ENCODE assay signal across 8 cellular contexts in genomic region chr17:31096106-31096436, GRCh38. TPM values are rescaled to one million over a fixed set of nuclear protein-coding genes. Genes with fewer than 3 reads are reported as not detected.
DNase-seq lines count a peak whose midpoint lies in the region; ATAC-seq, FAIRE-seq and TF ChIP-seq lines count a peak whose summit lies in the region.

No MANE protein-coding gene starts in this region.

- ATAC-seq in RWPE2 (ENCODE audit: low read depth) (no peak), GM19467 (IDR thresholded peaks at IDR 0.05; ENCODE audit: unreplicated experiment) (no peak), GM19452 (IDR thresholded peaks at IDR 0.05; ENCODE audit: unreplicated experiment) (no peak)

- FAIRE-seq in GM18507 (lab: Jason Lieb, UNC) = peak; percentile 42

- TF ChIP-seq CTCF in RWPE2 (IDR thresholded peaks at IDR 0.05; ENCODE audit: poor library complexity, severe bottlenecking) (no peak), fibroblast of lung (conservative IDR thresholded peaks at IDR 0.05 in 1 of 2, IDR thresholded peaks at IDR 0.05 in 1 of 2; ENCODE audit: low read depth in 1 of 2, low read length in 2 of 2) (no peak), sigmoid colon (IDR thresholded peaks at IDR 0.05) (no peak)

- H3K36me3 ChIP-seq in RWPE2 (ENCODE audit: low read depth) = no peaks in the 10 kb centered on the region; the same call in 1 of the 2 replicates
- H3K36me3 ChIP-seq in fibroblast of lung (ENCODE audit: control insufficient read depth, insufficient read depth, low read length) = no peaks in the 10 kb centered on the region
- no peaks in the 10 kb centered on the region for H3K36me3 ChIP-seq in sigmoid colon

- intact Hi-C loops in sigmoid colon (cut with DNase I) = no loop called here

- DNase-seq in GM18507 (ENCODE audit: extremely low spot score, insufficient read length, low read depth) = no peak
- DNase-seq in RWPE2 (ENCODE audit: low spot score) = no peak
- DNase-seq in fibroblast of lung (ENCODE audit: low read depth in 2 of 2) = peak in 1 of 2 donors; percentile 35
- no peak for DNase-seq in sigmoid colon
- no peak for DNase-seq in NCI-H510A (lab: John Stamatoyannopoulos, UW)
- DNase-seq in GM19240 (ENCODE audit: insufficient read length, low spot score) = no peak

- H4K20me1 ChIP-seq in fibroblast of lung (ENCODE audit: control insufficient read depth, extremely low read depth, insufficient read depth, low read length) = no peaks in the 10 kb centered on the region

- no peak for TF ChIP-seq EP300 in sigmoid colon (IDR thresholded peaks at IDR 0.05)

- H3K27ac ChIP-seq in RWPE2 (ENCODE audit: poor library complexity, severe bottlenecking) (peak overlapping the region; percentile 93), fibroblast of lung (ENCODE audit: insufficient read depth, low read length) (peak overlapping the region; percentile 73), sigmoid colon (peak overlapping the region; percentile 89 to 98 (median 94))

- H3K9me3 ChIP-seq in RWPE2 (ENCODE audit: severe bottlenecking) = no peaks in the 10 kb centered on the region
- no peaks in the 10 kb centered on the region for H3K9me3 ChIP-seq in fibroblast of lung (ENCODE audit: control insufficient read depth, insufficient read depth, low read depth, low read length)
- no peaks in the 10 kb centered on the region for H3K9me3 ChIP-seq in sigmoid colon

- H3K4me1 ChIP-seq in RWPE2 (ENCODE audit: insufficient read depth, poor library complexity, severe bottlenecking) (peaks cover 6% of the 10 kb centered on the region), fibroblast of lung (ENCODE audit: control insufficient read depth, extremely low read depth, insufficient read depth, low read length) (peaks cover 4% of the 10 kb centered on the region), sigmoid colon (peaks cover 0 to 11% (median 9%) of the 10 kb centered on the region in 4 donors)

- H3K79me2 ChIP-seq in fibroblast of lung (ENCODE audit: control insufficient read depth, insufficient read depth, low read length) = peaks cover 51% of the 10 kb centered on the region

- peak overlapping the region; percentile 47 for H2AFZ ChIP-seq in fibroblast of lung (ENCODE audit: low read length)

- H3K9ac ChIP-seq in fibroblast of lung (ENCODE audit: insufficient read depth, low read length) = peak overlapping the region; percentile 90

- no peaks in the 10 kb centered on the region for H3K27me3 ChIP-seq in RWPE2 (ENCODE audit: insufficient read depth, poor library complexity, severe bottlenecking)
- H3K27me3 ChIP-seq in fibroblast of lung (ENCODE audit: control insufficient read depth, insufficient read depth, low read length) = no peaks in the 10 kb centered on the region
- no peaks in the 10 kb centered on the region for H3K27me3 ChIP-seq in sigmoid colon

- peak overlapping the region; percentile 77 for H3K4me2 ChIP-seq in fibroblast of lung (ENCODE audit: extremely low read depth, insufficient read depth, low read length)

- 16 to 20% methylated on average over 5 of the region's 5 CpGs for WGBS in sigmoid colon, 2 donors

- H3K4me3 ChIP-seq in RWPE2 (ENCODE audit: severe bottlenecking) (peak overlapping the region; percentile 71), fibroblast of lung (replicated peaks in 1 of 4; ENCODE audit: control extremely low read depth in 1 of 4, insufficient read depth in 1 of 4, low read depth in 3 of 4, low read length in 4 of 4) (peak overlapping the region; percentile 69 to 93 (median 90)), sigmoid colon (peak overlapping the region; percentile 73 to 100 (median 88))

- TF ChIP-seq POLR2A in sigmoid colon (IDR thresholded peaks at IDR 0.05) = no peak

RNA-seq across cellular contexts. Expression of gene NF1, which starts 1.3 kb away (rescaled TPM):
- 52.1 and 78.8 TPM in 2 replicates for total RNA-seq in fibroblast of lung
- polyA plus RNA-seq in fibroblast of lung = 51.7 and 52.8 TPM in 2 replicates
- polyA plus RNA-seq in fibroblast of lung (2012) = 15.5 and 20.7 TPM in 2 replicates
- 36.4 and 85.3 TPM in 2 replicates for polyA minus RNA-seq in fibroblast of lung (ENCODE audit: low replicate concordance)
- total RNA-seq in sigmoid colon = 10 to 100 TPM; 40.7 to 83.8 (median 60.2) TPM
- polyA plus RNA-seq in sigmoid colon = 10 to 100 TPM in 1 of 3 donors, 1 to 10 TPM in 2; 4.8 to 10.6 (median 6.2) TPM
